ENCODE assay signal across 8 cellular contexts in the genomic region with DNA sequence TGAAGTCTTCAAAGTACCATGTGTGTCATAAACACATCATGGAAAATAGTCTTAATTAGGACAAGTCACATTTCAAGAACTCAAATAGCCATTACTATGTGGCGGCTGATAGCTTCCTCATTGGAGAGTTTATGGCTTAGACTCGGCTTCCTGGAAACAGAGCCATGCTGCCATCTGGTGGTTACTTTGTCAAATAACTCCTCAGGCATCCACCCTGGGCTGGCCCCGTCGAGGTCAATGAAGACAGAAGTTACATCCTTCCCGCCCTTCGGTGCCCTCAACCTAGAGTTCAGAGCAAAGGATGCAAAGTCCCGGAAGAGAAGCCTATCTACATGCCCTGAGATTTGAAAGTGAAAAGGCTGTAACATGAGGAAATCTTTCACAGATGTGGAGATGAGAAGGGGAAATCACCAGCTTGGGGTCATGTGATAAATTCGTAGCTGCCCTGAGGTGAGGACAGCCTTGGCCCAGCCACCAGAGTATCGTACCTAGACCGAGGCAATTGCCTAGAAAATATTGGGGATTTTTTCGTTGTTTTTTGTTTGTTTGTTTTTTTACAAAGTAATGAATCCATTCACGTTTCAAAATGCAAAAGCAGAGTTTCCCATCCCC. TPM values are rescaled to one million over a fixed set of nuclear protein-coding genes. Genes with fewer than 3 reads are reported as not detected.
A peak's percentile ranks its signal among the peaks of the same experiment; 100 is the strongest.
DNase-seq lines count a peak whose midpoint lies in the region; ATAC-seq, FAIRE-seq and TF ChIP-seq lines count a peak whose summit lies in the region.

No MANE protein-coding gene starts in this region.

- H3K4me1 ChIP-seq in IMR-90 (ENCODE audit: control insufficient read depth, insufficient read depth, low read length), result peaks cover 2% of the 10 kb centered on the region

- no peak overlapping the region for H3K14ac ChIP-seq in IMR-90 (replicated peaks; ENCODE audit: low read depth, low read length)

- peak; percentile 99 for TF ChIP-seq RAD21 in IMR-90 (IDR thresholded peaks at IDR 0.05; ENCODE audit: low read length)

- TF ChIP-seq POLR2A in IMR-90 (IDR thresholded peaks at IDR 0.05; ENCODE audit: low read depth, low read length), result peak; percentile 54; the same call in 1 of the 2 replicates

- no peak overlapping the region for H4K5ac ChIP-seq in IMR-90 (ENCODE audit: low read depth, low read length)

- H2BK5ac ChIP-seq in IMR-90 (ENCODE audit: low read depth, low read length, poor library complexity, severe bottlenecking), result no peak overlapping the region

- TF ChIP-seq CTCF in IMR-90 (conservative IDR thresholded peaks at IDR 0.05; ENCODE audit: low read depth, low read length), result peak; percentile 96

- no peak overlapping the region for H3K27ac ChIP-seq in IMR-90 (ENCODE audit: insufficient read depth, low read length)

- no peaks in the 10 kb centered on the region for H3K9me3 ChIP-seq in IMR-90 (ENCODE audit: control insufficient read depth, insufficient read depth, low read length)

- H3K36me3 ChIP-seq in IMR-90 (ENCODE audit: control insufficient read depth, insufficient read depth, low read length), result no peaks in the 10 kb centered on the region

- FAIRE-seq in endometrium (lab: Jason Lieb, UNC), result peak; percentile 88

- POLR2A ChIA-PET in IMR-90 (lab: Charles Lee; ENCODE audit: unreplicated experiment), result no interaction called here

- no peak overlapping the region for H2AK9ac ChIP-seq in IMR-90 (replicated peaks; ENCODE audit: low read depth, low read length, poor library complexity)

- in situ Hi-C loops in IMR-90 (cut with MboI; ENCODE audit: low sequenced_read_pairs), result no loop called here

- intact Hi-C loops in IMR-90 (cut with micrococcal nuclease), result loop anchor here (1.0 to 5.0 kb wide), 4 partner anchors 148 to 531 kb away; no protein-coding TSS in a partner anchor

- no peak overlapping the region for H3K4me3 ChIP-seq in IMR-90 (ENCODE audit: insufficient read depth, low read depth, low read length)

- peaks cover 2% of the 10 kb centered on the region; the same call in 1 of the 2 replicates for H3K27me3 ChIP-seq in IMR-90 (ENCODE audit: control insufficient read depth, insufficient read depth, low read length)

- peak overlapping the region; percentile 77 for H2AFZ ChIP-seq in IMR-90 (replicated peaks; ENCODE audit: low read length, poor library complexity)

- no peak overlapping the region for H3K4ac ChIP-seq in IMR-90 (ENCODE audit: low read depth, low read length)

- 60% methylated on average over 2 of the region's 12 CpGs; no CpG with 5 or more reads in 1 of the 2 experiments for WGBS in IMR-90 (ENCODE audit: extremely low coverage in 2 of 2, insufficient read length in 1 of 2), 2 experiments

- H4K20me1 ChIP-seq in IMR-90 (ENCODE audit: insufficient read depth, low read length), result no peaks in the 10 kb centered on the region

- no peak overlapping the region for H3K4me2 ChIP-seq in IMR-90 (ENCODE audit: low read depth, low read length)

- H4K91ac ChIP-seq in IMR-90 (ENCODE audit: insufficient read depth, low read depth, low read length), result no peak overlapping the region

- no peak overlapping the region for H2BK20ac ChIP-seq in IMR-90 (ENCODE audit: low read depth, low read length)

- no peak overlapping the region for H3K56ac ChIP-seq in IMR-90 (ENCODE audit: extremely low read depth, insufficient read depth, low read length)

- H4K8ac ChIP-seq in IMR-90 (ENCODE audit: low read depth in 2 of 2, low read length in 2 of 2), result no peak overlapping the region

- CTCF ChIA-PET in IMR-90 (lab: Yijun Ruan, JAX), result interaction anchor here (0.6 to 1.8 kb wide), 12 partner anchors 13 to 211 kb away, joined by 3 to 22 read pairs (median 4); no protein-coding TSS in a partner anchor

- H3K18ac ChIP-seq in IMR-90 (ENCODE audit: low read depth, low read length), result no peak overlapping the region

- peak; percentile 62 for DNase-seq in COR-L47 (lab: John Stamatoyannopoulos, UW)
- DNase-seq in IMR-90, result peak; percentile 72
- peak; percentile 36 for DNase-seq in NOMO-1 treated with dmso at 0.1 percent for 144 hours (lab: John Stamatoyannopoulos, UW; ENCODE audit: unreplicated experiment)
- DNase-seq in activated CD8-positive, alpha-beta memory T cell treated with anti-CD3 and anti-CD28 coated beads for 4 hours (ENCODE audit: low read depth in 2 of 2), result peak; percentile 31 to 54
- peak; percentile 86 for DNase-seq in midbrain (lab: John Stamatoyannopoulos, UW)
- DNase-seq in stimulated activated CD8-positive, alpha-beta memory T cell treated with anti-CD3 and anti-CD28 coated beads, Interleukin-4, amount 100 ng/mL, for 24 hours (ENCODE audit: low read depth), result peak; percentile 46

- BruUV-seq in IMR-90 (replicated peaks; lab: Mats Ljungman, UMichigan), result no TSS peak

- H3K79me1 ChIP-seq in IMR-90 (ENCODE audit: low read depth in 1 of 2, low read length in 2 of 2), result no peaks in the 10 kb centered on the region

- no peak overlapping the region for H3K23ac ChIP-seq in IMR-90 (ENCODE audit: low read depth, low read length)

- no peak overlapping the region for H2BK120ac ChIP-seq in IMR-90 (ENCODE audit: low read depth, low read length)

- H3K9ac ChIP-seq in IMR-90 (ENCODE audit: low read depth, low read length), result no peak overlapping the region

- H2AK5ac ChIP-seq in IMR-90 (ENCODE audit: low read depth, low read length), result no peak overlapping the region

- no peak overlapping the region for H2BK15ac ChIP-seq in IMR-90 (ENCODE audit: low read depth, low read length)

- no peaks in the 10 kb centered on the region for H3K9me1 ChIP-seq in IMR-90 (ENCODE audit: insufficient read depth, low read length)

- peak; percentile 86 for ATAC-seq in GM21390 (IDR thresholded peaks at IDR 0.05; ENCODE audit: unreplicated experiment)
- peak; percentile 98 for ATAC-seq in IMR-90 (ENCODE audit: low read depth)

- dilution Hi-C loops in IMR-90 (cut with HindIII; ENCODE audit: low sequenced_read_pairs, unreplicated experiment), result no loop called here

TF ChIP-seq in IMR-90, 13 proteins besides CTCF, POLR2A, EP300 and RAD21:
- TF ChIP-seq CHD1 (IDR thresholded peaks at IDR 0.05; ENCODE audit: low read depth, low read length) (no peak), SMC3 (IDR thresholded peaks at IDR 0.05; ENCODE audit: low read depth, low read length) (peak; percentile 97)
TF ChIP-seq in IMR-90: peak in this region for 1.

RNA-seq across cellular contexts. Expression of gene ZNF169, which starts 45.5 kb away (rescaled TPM):
- 2.7 and 4.4 TPM in 2 replicates for total RNA-seq in IMR-90 (2012; rRNA removed)
- polyA plus RNA-seq in IMR-90 (2012; rRNA removed), result 2.0 and 3.2 TPM in 2 replicates
- polyA plus RNA-seq in IMR-90 (2012; cell fraction: cytosol; rRNA removed), result 0.32 and 0.91 TPM in 2 replicates
- 9.9 and 21.8 TPM in 2 replicates for polyA plus RNA-seq in IMR-90 (2012; cell fraction: nucleus; rRNA removed; ENCODE audit: low replicate concordance)

Comparison
In these comparisons a context has a peak if more than half of its experiments do, and no peak if none do; other contexts are left out.
1. DNase-seq: peak in every context shown above with its lines; median percentile 86 in midbrain; 72 in IMR-90; 62 in COR-L47; 46 in stimulated activated CD8-positive, alpha-beta memory T cell treated with anti-CD3 and anti-CD28 coated beads, Interleukin-4, amount 100 ng/mL, for 24 hours; 42 in activated CD8-positive, alpha-beta memory T cell treated with anti-CD3 and anti-CD28 coated beads for 4 hours; 36 in NOMO-1 treated with dmso at 0.1 percent for 144 hours.